8 cellular contexts compared by ENCODE assay signal in genomic region chr16:81035398-81035974, GRCh38. TPM values are rescaled to one million over a fixed set of nuclear protein-coding genes. Genes with fewer than 3 reads are reported as not detected.
DNase-seq lines count a peak whose midpoint lies in the region; TF ChIP-seq lines count a peak whose summit lies in the region.

ATMIN (plus strand) TSS chr16:81035842; CDS start chr16:81035871, 29 bp downstream.

- no peaks in the 10 kb centered on the region for H3K9me2 ChIP-seq in DOHH2 (replicated peaks; ENCODE audit: control insufficient read depth, low read length)
- H3K9me2 ChIP-seq in GM23248 (ENCODE audit: insufficient read depth): no peaks in the 10 kb centered on the region

- H3K79me2 ChIP-seq in DOHH2 (ENCODE audit: control insufficient read depth, low read length) (peaks cover 38% of the 10 kb centered on the region), GM23248 (ENCODE audit: insufficient read depth) (peaks cover 43% of the 10 kb centered on the region)

- peaks cover 3% of the 10 kb centered on the region for H3K9me3 Mint-ChIP-seq in neural crest cell

- H3K27me3 ChIP-seq in DOHH2 (ENCODE audit: control insufficient read depth, low read length) (no peaks in the 10 kb centered on the region), GM23248 (replicated peaks; ENCODE audit: insufficient read depth) (no peaks in the 10 kb centered on the region), stomach (no peaks in the 10 kb centered on the region)

- H3K4me3 ChIP-seq in DOHH2 (ENCODE audit: low read length) (peak within 1 kb of the TSS; percentile 84), GM23248 (peak within 1 kb of the TSS; percentile 78), LNCaP clone FGC (ENCODE audit: low read depth, low read length) (peak within 1 kb of the TSS; percentile 78), foreskin fibroblast (ENCODE audit: low read depth in 1 of 2, low read length in 2 of 2) (peak within 1 kb of the TSS; percentile 75 to 79), stomach (peak within 1 kb of the TSS; percentile 58 to 88 (median 82))

- peaks cover 28% of the 10 kb centered on the region for H3K4me1 Mint-ChIP-seq in neural crest cell

- H3K27ac Mint-ChIP-seq in neural crest cell (ENCODE audit: unreplicated experiment): peak within 1 kb of the TSS; percentile 53

- no peak for TF ChIP-seq EP300 in stomach (IDR thresholded peaks at IDR 0.05)

- H3K4me2 ChIP-seq in DOHH2 (ENCODE audit: low read length) (peak within 1 kb of the TSS; percentile 90), GM23248 (ENCODE audit: unreplicated experiment) (peak within 1 kb of the TSS; percentile 82)

- WGBS in GM23248 (ENCODE audit: low coverage in 1 of 2, low lambda C conversion rate in 2 of 2, missing lambda C conversion rate in 2 of 2), 2 experiments: 3 to 4% methylated on average over 27 to 39 of the region's 54 CpGs
- 3 to 15% (median 5%) methylated on average over 11 to 54 of the region's 54 CpGs for WGBS in stomach, 5 donors

- intact Hi-C loops in stomach (cut with DNase I; ENCODE audit: low total_unique reads): no loop called here

- in situ Hi-C loops in GM23248 (cut with MboI): loop anchor here (25.0 kb wide), 1 partner anchor 702 kb away; no protein-coding TSS in a partner anchor

- H3K9ac ChIP-seq in GM23248: peak within 1 kb of the TSS; percentile 82

- H3K36me3 Mint-ChIP-seq in neural crest cell (ENCODE audit: low read depth): peaks cover 13% of the 10 kb centered on the region

- H3K27me3 Mint-ChIP-seq in neural crest cell (ENCODE audit: low read depth): no peaks in the 10 kb centered on the region

- peak within 1 kb of the TSS; percentile 78 for H2AFZ ChIP-seq in GM23248

- peaks cover 12% of the 10 kb centered on the region; the same call in 1 of the 2 replicates for H3F3A ChIP-seq in DOHH2 (ENCODE audit: control insufficient read depth, insufficient read depth)
- H3F3A ChIP-seq in GM23248 (ENCODE audit: insufficient read depth): 0 out of 2 replicates have a peak, but pooled peaks cover 4% of the 10 kb centered on the region

- DNase-seq in GM23248 (peak; percentile 96), LNCaP clone FGC (ENCODE audit: low read depth) (peak; percentile 64), SHP77 (lab: John Stamatoyannopoulos, UW) (peak; percentile 75 to 81), activated gamma-delta T cell (lab: John Stamatoyannopoulos, UW) (peak; percentile 81), foreskin fibroblast (peak; percentile 79 to 94), neural crest cell (ENCODE audit: low read depth, low spot score) (peak; percentile 82), stomach (peak; percentile 93)

- peak; percentile 98 for TF ChIP-seq CTCF in DOHH2 (IDR thresholded peaks at IDR 0.05; ENCODE audit: low read depth, low read length, poor library complexity, severe bottlenecking)
- TF ChIP-seq CTCF in LNCaP clone FGC (IDR thresholded peaks at IDR 0.05; ENCODE audit: control insufficient read depth, extremely low read depth, insufficient read depth): peak; percentile 100
- TF ChIP-seq CTCF in foreskin fibroblast (IDR thresholded peaks at IDR 0.05; ENCODE audit: low read depth, low read length): peak; percentile 98
- TF ChIP-seq CTCF in neural crest cell (conservative IDR thresholded peaks at IDR 0.05): peak; percentile 99
- peak in 5 of 7 experiments; percentile 83 to 98 (median 94) for TF ChIP-seq CTCF in stomach (IDR thresholded peaks at IDR 0.05)

- peaks cover 11% of the 10 kb centered on the region for H3K36me3 ChIP-seq in DOHH2 (ENCODE audit: control insufficient read depth, low read length)
- H3K36me3 ChIP-seq in GM23248 (ENCODE audit: low read depth): no peaks in the 10 kb centered on the region
- H3K36me3 ChIP-seq in stomach: no peaks in the 10 kb centered on the region

- H3K9me3 ChIP-seq in DOHH2 (ENCODE audit: control insufficient read depth, insufficient read depth, low read length) (no peaks in the 10 kb centered on the region), GM23248 (ENCODE audit: low read depth) (no peaks in the 10 kb centered on the region), stomach (no peaks in the 10 kb centered on the region)

- H3K27ac ChIP-seq in DOHH2 (ENCODE audit: low read depth, low read length) (no peak within 1 kb of the TSS; the same call in 1 of the 2 replicates), GM23248 (peak within 1 kb of the TSS; percentile 54), stomach (peak within 1 kb of the TSS; percentile 64 to 90 (median 88))

- 0 out of 2 replicates have a peak, but pooled peaks cover 3% of the 10 kb centered on the region for H4K20me1 ChIP-seq in DOHH2 (ENCODE audit: control insufficient read depth, insufficient read depth, low read depth, low read length)
- H4K20me1 ChIP-seq in GM23248 (ENCODE audit: insufficient read depth): no peaks in the 10 kb centered on the region

- H3K4me1 ChIP-seq in DOHH2 (ENCODE audit: control insufficient read depth, low read length) (peaks cover 13% of the 10 kb centered on the region), GM23248 (ENCODE audit: insufficient read depth) (peaks cover 10% of the 10 kb centered on the region; the same call in 1 of the 2 replicates), stomach (peaks cover 12 to 38% (median 34%) of the 10 kb centered on the region in 4 donors)

- no peak for TF ChIP-seq POLR2A in stomach (IDR thresholded peaks at IDR 0.05)

- peak within 1 kb of the TSS; percentile 94 for H3K4me3 Mint-ChIP-seq in neural crest cell

RNA-seq across cellular contexts. Expression of gene ATMIN, which starts in this region (rescaled TPM):
- 41.7 and 44.4 TPM in 2 replicates for total RNA-seq in GM23248 (2014; rRNA removed; shearing (Covaris generic))
- polyA plus RNA-seq in GM23248 (2016; fragmentation: Nextera tagmentation; extraction: Ambion mirVana) (9.8 and 13.2 TPM in 2 replicates), stomach (10 to 100 TPM in 2 of 3 donors, 1 to 10 TPM in 1; 9.6 to 17.9 (median 12.3) TPM)
- total RNA-seq in neural crest cell (49.1 and 51.4 TPM in 2 replicates), stomach (100 to 1,000 TPM in 1 of 5 donors, 10 to 100 TPM in 2, 1 to 10 TPM in 2; 1.8 to 102 (median 30.9) TPM)
